2 cellular contexts compared by ENCODE assay signal in the genomic region with DNA sequence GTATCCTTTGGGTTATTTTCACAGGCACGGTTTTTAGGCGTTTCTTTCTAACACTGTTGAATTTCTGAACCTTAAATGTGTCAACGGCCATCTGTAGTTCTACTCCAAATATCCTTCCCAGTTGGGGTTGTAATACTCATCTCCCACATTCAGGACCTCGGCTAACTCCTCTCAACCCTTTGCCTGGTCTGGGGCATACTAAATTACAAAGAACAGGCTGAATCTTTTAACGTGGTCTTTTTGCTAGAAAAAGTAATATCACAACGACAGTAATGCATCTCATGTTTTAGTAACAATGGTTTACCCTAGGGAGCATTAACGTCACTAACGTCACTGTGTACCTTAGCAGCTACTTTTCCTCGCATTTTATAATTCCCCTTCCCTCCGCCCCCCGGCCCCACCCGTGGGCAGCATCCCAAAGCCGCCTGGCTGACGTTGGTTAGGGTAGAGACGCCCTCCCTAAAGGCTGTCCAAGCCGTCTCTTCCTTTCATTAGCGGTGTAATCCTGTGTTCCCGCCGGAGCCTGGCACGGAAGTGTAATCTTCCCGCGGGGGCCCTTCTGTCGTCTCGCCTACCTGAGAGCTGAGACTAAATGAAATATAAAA.
TF ChIP-seq lines count a peak whose summit lies in the region.

No MANE protein-coding gene starts in this region.

TF ChIP-seq in SK-N-SH, 30 proteins besides CTCF, POLR2A, EP300 and RAD21:
- TF ChIP-seq, protein P1, sequence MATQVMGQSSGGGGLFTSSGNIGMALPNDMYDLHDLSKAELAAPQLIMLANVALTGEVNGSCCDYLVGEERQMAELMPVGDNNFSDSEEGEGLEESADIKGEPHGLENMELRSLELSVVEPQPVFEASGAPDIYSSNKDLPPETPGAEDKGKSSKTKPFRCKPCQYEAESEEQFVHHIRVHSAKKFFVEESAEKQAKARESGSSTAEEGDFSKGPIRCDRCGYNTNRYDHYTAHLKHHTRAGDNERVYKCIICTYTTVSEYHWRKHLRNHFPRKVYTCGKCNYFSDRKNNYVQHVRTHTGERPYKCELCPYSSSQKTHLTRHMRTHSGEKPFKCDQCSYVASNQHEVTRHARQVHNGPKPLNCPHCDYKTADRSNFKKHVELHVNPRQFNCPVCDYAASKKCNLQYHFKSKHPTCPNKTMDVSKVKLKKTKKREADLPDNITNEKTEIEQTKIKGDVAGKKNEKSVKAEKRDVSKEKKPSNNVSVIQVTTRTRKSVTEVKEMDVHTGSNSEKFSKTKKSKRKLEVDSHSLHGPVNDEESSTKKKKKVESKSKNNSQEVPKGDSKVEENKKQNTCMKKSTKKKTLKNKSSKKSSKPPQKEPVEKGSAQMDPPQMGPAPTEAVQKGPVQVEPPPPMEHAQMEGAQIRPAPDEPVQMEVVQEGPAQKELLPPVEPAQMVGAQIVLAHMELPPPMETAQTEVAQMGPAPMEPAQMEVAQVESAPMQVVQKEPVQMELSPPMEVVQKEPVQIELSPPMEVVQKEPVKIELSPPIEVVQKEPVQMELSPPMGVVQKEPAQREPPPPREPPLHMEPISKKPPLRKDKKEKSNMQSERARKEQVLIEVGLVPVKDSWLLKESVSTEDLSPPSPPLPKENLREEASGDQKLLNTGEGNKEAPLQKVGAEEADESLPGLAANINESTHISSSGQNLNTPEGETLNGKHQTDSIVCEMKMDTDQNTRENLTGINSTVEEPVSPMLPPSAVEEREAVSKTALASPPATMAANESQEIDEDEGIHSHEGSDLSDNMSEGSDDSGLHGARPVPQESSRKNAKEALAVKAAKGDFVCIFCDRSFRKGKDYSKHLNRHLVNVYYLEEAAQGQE (IDR thresholded peaks at IDR 0.05; ENCODE audit: low read depth, low read length) = peak; percentile 81; the same call in 1 of the 2 replicates
- TF ChIP-seq, protein P2, sequence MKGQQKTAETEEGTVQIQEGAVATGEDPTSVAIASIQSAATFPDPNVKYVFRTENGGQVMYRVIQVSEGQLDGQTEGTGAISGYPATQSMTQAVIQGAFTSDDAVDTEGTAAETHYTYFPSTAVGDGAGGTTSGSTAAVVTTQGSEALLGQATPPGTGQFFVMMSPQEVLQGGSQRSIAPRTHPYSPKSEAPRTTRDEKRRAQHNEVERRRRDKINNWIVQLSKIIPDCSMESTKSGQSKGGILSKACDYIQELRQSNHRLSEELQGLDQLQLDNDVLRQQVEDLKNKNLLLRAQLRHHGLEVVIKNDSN (IDR thresholded peaks at IDR 0.05; ENCODE audit: borderline replicate concordance, low read depth) = no peak

TF ChIP-seq in SK-N-SH treated with all-trans-retinoic acid at 6 μM for 48 hours, 23 proteins besides CTCF, POLR2A, EP300 and RAD21 (continued from another document):
- TF ChIP-seq, protein P3, sequence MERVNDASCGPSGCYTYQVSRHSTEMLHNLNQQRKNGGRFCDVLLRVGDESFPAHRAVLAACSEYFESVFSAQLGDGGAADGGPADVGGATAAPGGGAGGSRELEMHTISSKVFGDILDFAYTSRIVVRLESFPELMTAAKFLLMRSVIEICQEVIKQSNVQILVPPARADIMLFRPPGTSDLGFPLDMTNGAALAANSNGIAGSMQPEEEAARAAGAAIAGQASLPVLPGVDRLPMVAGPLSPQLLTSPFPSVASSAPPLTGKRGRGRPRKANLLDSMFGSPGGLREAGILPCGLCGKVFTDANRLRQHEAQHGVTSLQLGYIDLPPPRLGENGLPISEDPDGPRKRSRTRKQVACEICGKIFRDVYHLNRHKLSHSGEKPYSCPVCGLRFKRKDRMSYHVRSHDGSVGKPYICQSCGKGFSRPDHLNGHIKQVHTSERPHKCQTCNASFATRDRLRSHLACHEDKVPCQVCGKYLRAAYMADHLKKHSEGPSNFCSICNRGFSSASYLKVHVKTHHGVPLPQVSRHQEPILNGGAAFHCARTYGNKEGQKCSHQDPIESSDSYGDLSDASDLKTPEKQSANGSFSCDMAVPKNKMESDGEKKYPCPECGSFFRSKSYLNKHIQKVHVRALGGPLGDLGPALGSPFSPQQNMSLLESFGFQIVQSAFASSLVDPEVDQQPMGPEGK (CRISPR knock-in tag; IDR thresholded peaks at IDR 0.05; ENCODE audit: borderline replicate concordance) = no peak
- TF ChIP-seq ESRRG (CRISPR knock-in tag; IDR thresholded peaks at IDR 0.05) (no peak), RARB (CRISPR knock-in tag; IDR thresholded peaks at IDR 0.05) (no peak), SNAI2 (CRISPR knock-in tag; IDR thresholded peaks at IDR 0.05) (no peak), OSR1 (CRISPR knock-in tag; IDR thresholded peaks at IDR 0.05) (no peak), ZFP30 (CRISPR knock-in tag; IDR thresholded peaks at IDR 0.05) (no peak), CSDC2 (CRISPR knock-in tag; IDR thresholded peaks at IDR 0.05) (no peak), ISL1 (CRISPR knock-in tag; IDR thresholded peaks at IDR 0.05) (no peak)
- TF ChIP-seq, protein P4, sequence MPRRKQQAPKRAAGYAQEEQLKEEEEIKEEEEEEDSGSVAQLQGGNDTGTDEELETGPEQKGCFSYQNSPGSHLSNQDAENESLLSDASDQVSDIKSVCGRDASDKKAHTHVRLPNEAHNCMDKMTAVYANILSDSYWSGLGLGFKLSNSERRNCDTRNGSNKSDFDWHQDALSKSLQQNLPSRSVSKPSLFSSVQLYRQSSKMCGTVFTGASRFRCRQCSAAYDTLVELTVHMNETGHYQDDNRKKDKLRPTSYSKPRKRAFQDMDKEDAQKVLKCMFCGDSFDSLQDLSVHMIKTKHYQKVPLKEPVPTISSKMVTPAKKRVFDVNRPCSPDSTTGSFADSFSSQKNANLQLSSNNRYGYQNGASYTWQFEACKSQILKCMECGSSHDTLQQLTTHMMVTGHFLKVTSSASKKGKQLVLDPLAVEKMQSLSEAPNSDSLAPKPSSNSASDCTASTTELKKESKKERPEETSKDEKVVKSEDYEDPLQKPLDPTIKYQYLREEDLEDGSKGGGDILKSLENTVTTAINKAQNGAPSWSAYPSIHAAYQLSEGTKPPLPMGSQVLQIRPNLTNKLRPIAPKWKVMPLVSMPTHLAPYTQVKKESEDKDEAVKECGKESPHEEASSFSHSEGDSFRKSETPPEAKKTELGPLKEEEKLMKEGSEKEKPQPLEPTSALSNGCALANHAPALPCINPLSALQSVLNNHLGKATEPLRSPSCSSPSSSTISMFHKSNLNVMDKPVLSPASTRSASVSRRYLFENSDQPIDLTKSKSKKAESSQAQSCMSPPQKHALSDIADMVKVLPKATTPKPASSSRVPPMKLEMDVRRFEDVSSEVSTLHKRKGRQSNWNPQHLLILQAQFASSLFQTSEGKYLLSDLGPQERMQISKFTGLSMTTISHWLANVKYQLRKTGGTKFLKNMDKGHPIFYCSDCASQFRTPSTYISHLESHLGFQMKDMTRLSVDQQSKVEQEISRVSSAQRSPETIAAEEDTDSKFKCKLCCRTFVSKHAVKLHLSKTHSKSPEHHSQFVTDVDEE (CRISPR knock-in tag; IDR thresholded peaks at IDR 0.05) = no peak
- TF ChIP-seq, protein P5, sequence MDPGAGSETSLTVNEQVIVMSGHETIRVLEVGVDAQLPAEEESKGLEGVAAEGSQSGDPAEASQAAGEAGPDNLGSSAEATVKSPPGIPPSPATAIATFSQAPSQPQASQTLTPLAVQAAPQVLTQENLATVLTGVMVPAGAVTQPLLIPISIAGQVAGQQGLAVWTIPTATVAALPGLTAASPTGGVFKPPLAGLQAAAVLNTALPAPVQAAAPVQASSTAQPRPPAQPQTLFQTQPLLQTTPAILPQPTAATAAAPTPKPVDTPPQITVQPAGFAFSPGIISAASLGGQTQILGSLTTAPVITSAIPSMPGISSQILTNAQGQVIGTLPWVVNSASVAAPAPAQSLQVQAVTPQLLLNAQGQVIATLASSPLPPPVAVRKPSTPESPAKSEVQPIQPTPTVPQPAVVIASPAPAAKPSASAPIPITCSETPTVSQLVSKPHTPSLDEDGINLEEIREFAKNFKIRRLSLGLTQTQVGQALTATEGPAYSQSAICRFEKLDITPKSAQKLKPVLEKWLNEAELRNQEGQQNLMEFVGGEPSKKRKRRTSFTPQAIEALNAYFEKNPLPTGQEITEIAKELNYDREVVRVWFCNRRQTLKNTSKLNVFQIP (CRISPR knock-in tag; IDR thresholded peaks at IDR 0.05; ENCODE audit: borderline replicate concordance, low read depth) = no peak
